1 cellular context compared by ENCODE assay signal in the genomic region with DNA sequence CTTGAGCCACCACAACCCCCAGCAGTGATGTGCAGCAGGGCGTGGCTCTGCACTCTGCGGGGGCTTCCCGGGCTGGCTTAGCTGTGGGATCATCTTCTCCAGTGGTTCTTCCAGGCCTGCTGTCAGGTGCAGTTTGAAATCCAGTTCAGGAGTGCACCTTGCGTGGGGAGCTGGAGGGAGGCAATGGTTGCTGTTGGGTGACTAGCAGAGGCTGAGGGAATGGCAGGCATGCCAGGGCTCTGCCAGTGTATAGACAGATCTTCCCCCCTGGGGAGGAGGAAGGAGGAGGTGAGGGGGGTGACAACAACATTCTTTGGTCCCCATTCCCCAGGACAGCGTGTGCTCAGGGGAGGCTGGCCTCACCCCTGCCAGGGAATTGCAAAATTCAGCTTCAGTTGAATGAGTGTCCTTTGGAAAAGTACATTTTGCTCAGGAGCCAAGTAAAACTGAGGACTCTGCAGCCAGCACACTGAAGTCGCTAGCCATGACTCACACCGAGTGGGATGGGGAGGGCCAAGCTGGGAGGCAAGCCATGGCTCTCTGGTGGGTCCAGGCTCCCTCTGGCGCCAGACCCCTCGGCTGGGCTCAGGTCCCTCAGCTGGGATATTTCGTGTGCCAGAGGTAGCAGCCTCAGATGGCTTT.
TF ChIP-seq lines count a peak whose summit lies in the region.

No MANE protein-coding gene starts in this region.

TF ChIP-seq in GM23338, 12 proteins besides CTCF, POLR2A, EP300 and RAD21 (continued from another document):
- TF ChIP-seq, protein P1, sequence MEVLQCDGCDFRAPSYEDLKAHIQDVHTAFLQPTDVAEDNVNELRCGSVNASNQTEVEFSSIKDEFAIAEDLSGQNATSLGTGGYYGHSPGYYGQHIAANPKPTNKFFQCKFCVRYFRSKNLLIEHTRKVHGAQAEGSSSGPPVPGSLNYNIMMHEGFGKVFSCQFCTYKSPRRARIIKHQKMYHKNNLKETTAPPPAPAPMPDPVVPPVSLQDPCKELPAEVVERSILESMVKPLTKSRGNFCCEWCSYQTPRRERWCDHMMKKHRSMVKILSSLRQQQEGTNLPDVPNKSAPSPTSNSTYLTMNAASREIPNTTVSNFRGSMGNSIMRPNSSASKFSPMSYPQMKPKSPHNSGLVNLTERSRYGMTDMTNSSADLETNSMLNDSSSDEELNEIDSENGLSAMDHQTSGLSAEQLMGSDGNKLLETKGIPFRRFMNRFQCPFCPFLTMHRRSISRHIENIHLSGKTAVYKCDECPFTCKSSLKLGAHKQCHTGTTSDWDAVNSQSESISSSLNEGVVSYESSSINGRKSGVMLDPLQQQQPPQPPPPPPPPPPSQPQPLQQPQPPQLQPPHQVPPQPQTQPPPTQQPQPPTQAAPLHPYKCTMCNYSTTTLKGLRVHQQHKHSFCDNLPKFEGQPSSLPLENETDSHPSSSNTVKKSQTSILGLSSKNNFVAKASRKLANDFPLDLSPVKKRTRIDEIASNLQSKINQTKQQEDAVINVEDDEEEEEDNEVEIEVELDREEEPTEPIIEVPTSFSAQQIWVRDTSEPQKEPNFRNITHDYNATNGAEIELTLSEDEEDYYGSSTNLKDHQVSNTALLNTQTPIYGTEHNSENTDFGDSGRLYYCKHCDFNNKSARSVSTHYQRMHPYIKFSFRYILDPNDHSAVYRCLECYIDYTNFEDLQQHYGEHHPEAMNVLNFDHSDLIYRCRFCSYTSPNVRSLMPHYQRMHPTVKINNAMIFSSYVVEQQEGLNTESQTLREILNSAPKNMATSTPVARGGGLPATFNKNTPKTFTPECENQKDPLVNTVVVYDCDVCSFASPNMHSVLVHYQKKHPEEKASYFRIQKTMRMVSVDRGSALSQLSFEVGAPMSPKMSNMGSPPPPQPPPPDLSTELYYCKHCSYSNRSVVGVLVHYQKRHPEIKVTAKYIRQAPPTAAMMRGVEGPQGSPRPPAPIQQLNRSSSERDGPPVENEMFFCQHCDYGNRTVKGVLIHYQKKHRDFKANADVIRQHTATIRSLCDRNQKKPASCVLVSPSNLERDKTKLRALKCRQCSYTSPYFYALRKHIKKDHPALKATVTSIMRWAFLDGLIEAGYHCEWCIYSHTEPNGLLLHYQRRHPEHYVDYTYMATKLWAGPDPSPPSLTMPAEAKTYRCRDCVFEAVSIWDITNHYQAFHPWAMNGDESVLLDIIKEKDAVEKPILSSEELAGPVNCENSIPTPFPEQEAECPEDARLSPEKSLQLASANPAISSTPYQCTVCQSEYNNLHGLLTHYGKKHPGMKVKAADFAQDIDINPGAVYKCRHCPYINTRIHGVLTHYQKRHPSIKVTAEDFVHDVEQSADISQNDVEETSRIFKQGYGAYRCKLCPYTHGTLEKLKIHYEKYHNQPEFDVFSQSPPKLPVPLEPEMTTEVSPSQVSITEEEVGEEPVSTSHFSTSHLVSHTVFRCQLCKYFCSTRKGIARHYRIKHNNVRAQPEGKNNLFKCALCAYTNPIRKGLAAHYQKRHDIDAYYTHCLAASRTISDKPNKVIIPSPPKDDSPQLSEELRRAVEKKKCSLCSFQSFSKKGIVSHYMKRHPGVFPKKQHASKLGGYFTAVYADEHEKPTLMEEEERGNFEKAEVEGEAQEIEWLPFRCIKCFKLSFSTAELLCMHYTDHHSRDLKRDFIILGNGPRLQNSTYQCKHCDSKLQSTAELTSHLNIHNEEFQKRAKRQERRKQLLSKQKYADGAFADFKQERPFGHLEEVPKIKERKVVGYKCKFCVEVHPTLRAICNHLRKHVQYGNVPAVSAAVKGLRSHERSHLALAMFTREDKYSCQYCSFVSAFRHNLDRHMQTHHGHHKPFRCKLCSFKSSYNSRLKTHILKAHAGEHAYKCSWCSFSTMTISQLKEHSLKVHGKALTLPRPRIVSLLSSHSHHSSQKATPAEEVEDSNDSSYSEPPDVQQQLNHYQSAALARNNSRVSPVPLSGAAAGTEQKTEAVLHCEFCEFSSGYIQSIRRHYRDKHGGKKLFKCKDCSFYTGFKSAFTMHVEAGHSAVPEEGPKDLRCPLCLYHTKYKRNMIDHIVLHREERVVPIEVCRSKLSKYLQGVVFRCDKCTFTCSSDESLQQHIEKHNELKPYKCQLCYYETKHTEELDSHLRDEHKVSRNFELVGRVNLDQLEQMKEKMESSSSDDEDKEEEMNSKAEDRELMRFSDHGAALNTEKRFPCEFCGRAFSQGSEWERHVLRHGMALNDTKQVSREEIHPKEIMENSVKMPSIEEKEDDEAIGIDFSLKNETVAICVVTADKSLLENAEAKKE (CRISPR knock-in tag; IDR thresholded peaks at IDR 0.05), result no peak
- TF ChIP-seq ZNF331 (CRISPR knock-in tag; IDR thresholded peaks at IDR 0.05; ENCODE audit: low read depth), result no peak
- no peak for TF ChIP-seq POLR2AphosphoS5 (IDR thresholded peaks at IDR 0.05; ENCODE audit: low read depth)
- no peak for TF ChIP-seq JUNB (IDR thresholded peaks at IDR 0.05; ENCODE audit: unreplicated experiment)
- no peak for TF ChIP-seq CREB1 (CRISPR knock-in tag; IDR thresholded peaks at IDR 0.05; ENCODE audit: low read depth)
- no peak for TF ChIP-seq ZNF114 (CRISPR knock-in tag; IDR thresholded peaks at IDR 0.05)
- TF ChIP-seq NANOG (IDR thresholded peaks at IDR 0.05; ENCODE audit: borderline replicate concordance), result no peak
- no peak for TF ChIP-seq REST (IDR thresholded peaks at IDR 0.05; ENCODE audit: unreplicated experiment)
